13 cellular contexts compared by ENCODE assay signal in genomic region chr5:178237431-178238312, GRCh38. TPM values are rescaled to one million over a fixed set of nuclear protein-coding genes. Genes with fewer than 3 reads are reported as not detected.
DNase-seq lines count a peak whose midpoint lies in the region; ATAC-seq and TF ChIP-seq lines count a peak whose summit lies in the region.
"Had no signal": no experiment of that assay in that cellular context is flagged by ENCODE, and none has a peak within 500 bp of the region (broad histone marks: within the 10 kb centered on the region; RNA-seq: fewer than 3 reads in every experiment).

No MANE protein-coding gene starts in this region.

- ATAC-seq in gastroesophageal sphincter = no peak

- no peaks in the 10 kb centered on the region for H3K9me3 Mint-ChIP-seq in CD8-positive, alpha-beta memory T cell
- H3K9me3 Mint-ChIP-seq: endodermal cell had no signal

- peaks cover 62% of the 10 kb centered on the region for H3K4me1 ChIP-seq in CD8-positive, alpha-beta memory T cell (ENCODE audit: insufficient read depth, low read length)
- H3K4me1 ChIP-seq in colonic mucosa (peaks cover 22% of the 10 kb centered on the region), neutrophil (ENCODE audit: control insufficient read depth in 1 of 2, insufficient read depth in 1 of 2, low read depth in 1 of 2, low read length in 1 of 2) (peaks cover 77 to 89% of the 10 kb centered on the region in 2 experiments), gastroesophageal sphincter (peaks cover 0 to 49% (median 3%) of the 10 kb centered on the region in 3 donors)

- TF ChIP-seq POLR2A in gastroesophageal sphincter (IDR thresholded peaks at IDR 0.05) = no peak

- H3K4me1 Mint-ChIP-seq in CD8-positive, alpha-beta memory T cell = peaks cover 57 to 85% (median 63%) of the 10 kb centered on the region in 3 donors

- TF ChIP-seq EP300 in gastroesophageal sphincter (IDR thresholded peaks at IDR 0.05) = no peak

- peak overlapping the region; percentile 27 for H3K27ac ChIP-seq in CD8-positive, alpha-beta memory T cell (ENCODE audit: low read depth, low read length)
- H3K27ac ChIP-seq in colonic mucosa (peak overlapping the region; percentile 28), neutrophil (peak overlapping the region; percentile 92), gastroesophageal sphincter (no peak overlapping the region)

- no peaks in the 10 kb centered on the region for H3K9me3 ChIP-seq in CD8-positive, alpha-beta memory T cell (ENCODE audit: low read length)
- no peaks in the 10 kb centered on the region for H3K9me3 ChIP-seq in colonic mucosa
- H3K9me3 ChIP-seq in neutrophil = no peaks in the 10 kb centered on the region
- no peaks in the 10 kb centered on the region for H3K9me3 ChIP-seq in gastroesophageal sphincter

- H3K36me3 Mint-ChIP-seq in CD8-positive, alpha-beta memory T cell = no peaks in the 10 kb centered on the region

- H3K27me3 ChIP-seq in CD8-positive, alpha-beta memory T cell (ENCODE audit: insufficient read depth, low read length, poor library complexity, severe bottlenecking) = no peaks in the 10 kb centered on the region
- no peaks in the 10 kb centered on the region for H3K27me3 ChIP-seq in colonic mucosa
- no peaks in the 10 kb centered on the region for H3K27me3 ChIP-seq in neutrophil
- no peaks in the 10 kb centered on the region for H3K27me3 ChIP-seq in gastroesophageal sphincter

- H3K9ac ChIP-seq in colonic mucosa (ENCODE audit: low read depth in 2 of 2, low read length in 2 of 2) = peak overlapping the region in 1 of 2 donors; percentile 43

- H3K27ac Mint-ChIP-seq in CD8-positive, alpha-beta memory T cell = peak overlapping the region; percentile 71 to 98 (median 92)
- H3K27ac Mint-ChIP-seq: endodermal cell had no signal

- no peak overlapping the region for H3K4me3 ChIP-seq in CD8-positive, alpha-beta memory T cell (ENCODE audit: low read length)
- H3K4me3 ChIP-seq in colonic mucosa (no peak overlapping the region), neutrophil (ENCODE audit: low read depth in 1 of 2, low read length in 1 of 2) (peak overlapping the region in 1 of 2 experiments; percentile 31), gastroesophageal sphincter (no peak overlapping the region)

- CTCF ChIA-PET in CD8-positive, alpha-beta memory T cell (lab: Charles Lee) = no interaction called here

- intact Hi-C loops in colonic mucosa (cut with DNase I) = no loop called here

- peak overlapping the region in 5 of 7 donors; percentile 37 to 71 (median 51) for H3K4me3 Mint-ChIP-seq in CD8-positive, alpha-beta memory T cell
- H3K4me3 Mint-ChIP-seq: endodermal cell had no signal

- 58 to 72% methylated on average over 3 of the region's 13 CpGs for whole genome bisulfite sequencing in gastroesophageal sphincter (ENCODE audit: low coverage in 1 of 2), 2 donors

- DNase-seq in CD8-positive, alpha-beta memory T cell = no peak
- DNase-seq in MV-4-11 (lab: John Stamatoyannopoulos, UW) (peak; percentile 55), colonic mucosa (peak; percentile 73), islet precursor cell (no peak), inferior parietal cortex (ENCODE audit: extremely low spot score) (no peak), hippocampal formation (lab: John Stamatoyannopoulos, UW) (no peak)
- DNase-seq: endodermal cell, NCI-H1092, NCI-H774 had no signal

- no peaks in the 10 kb centered on the region for H3K36me3 ChIP-seq in CD8-positive, alpha-beta memory T cell (ENCODE audit: insufficient read depth, low read length)
- H3K36me3 ChIP-seq in colonic mucosa = no peaks in the 10 kb centered on the region
- H3K36me3 ChIP-seq in neutrophil = no peaks in the 10 kb centered on the region
- H3K36me3 ChIP-seq in gastroesophageal sphincter = no peaks in the 10 kb centered on the region

- no peak for TF ChIP-seq CTCF in colonic mucosa (IDR thresholded peaks at IDR 0.05)
- no peak for TF ChIP-seq CTCF in neutrophil (IDR thresholded peaks at IDR 0.05)
- TF ChIP-seq CTCF in gastroesophageal sphincter (IDR thresholded peaks at IDR 0.05) = no peak

- H3K27me3 Mint-ChIP-seq in CD8-positive, alpha-beta memory T cell = no peaks in the 10 kb centered on the region

- POLR2A ChIA-PET in CD8-positive, alpha-beta memory T cell (lab: Charles Lee) = interaction anchor here (0.5 kb wide), 1 partner anchor 1417 kb away, joined by 3 read pairs; no protein-coding TSS in a partner anchor

RNA-seq across cellular contexts. Expression of gene PHYKPL, which starts 5.1 kb away (rescaled TPM):
- total RNA-seq in CD8-positive, alpha-beta memory T cell = 10 to 100 TPM; 57.8 to 61.1 TPM
- 41.6 TPM for polyA plus RNA-seq in CD8-positive, alpha-beta memory T cell
- total RNA-seq in colonic mucosa (100 to 1,000 TPM; 101 to 159 TPM), gastroesophageal sphincter (10 to 100 TPM; 37.3 to 51.2 (median 41.6) TPM)

RNA-seq across cellular contexts. Expression of gene HNRNPAB, which starts 33.3 kb away (rescaled TPM):
- total RNA-seq in CD8-positive, alpha-beta memory T cell = 100 to 1,000 TPM; 672 to 673 TPM
- polyA plus RNA-seq in CD8-positive, alpha-beta memory T cell = 80.5 TPM
- 100 to 1,000 TPM; 286 to 385 TPM for total RNA-seq in colonic mucosa
- 100 to 1,000 TPM in 2 of 4 donors, 10 to 100 TPM in 2; 79.9 to 140 (median 106) TPM for total RNA-seq in gastroesophageal sphincter

RNA-seq across cellular contexts. Expression of gene GMCL2, which starts 50.5 kb away (rescaled TPM):
- not detected for total RNA-seq in CD8-positive, alpha-beta memory T cell
- polyA plus RNA-seq in CD8-positive, alpha-beta memory T cell = not detected
- total RNA-seq in colonic mucosa (not detected), gastroesophageal sphincter (not detected)
- total RNA-seq: endodermal cell; H7; T-helper 2 cell treated with Interferon-gamma antibody and Interleukin-4, amounts not matched to agents 100 ng/mL and 5 ng/mL, for 36 hours had no signal

Comparison
In these comparisons a context has a peak if more than half of its experiments do, and no peak if none do; other contexts are left out.
1. DNase-seq: peak in MV-4-11 (single experiment) and colonic mucosa (single experiment); none in CD8-positive, alpha-beta memory T cell (0 of 5), islet precursor cell (single experiment), inferior parietal cortex (single experiment) and hippocampal formation (0 of 2).
2. H3K27ac ChIP-seq: peak in CD8-positive, alpha-beta memory T cell (single experiment), colonic mucosa (single experiment) and neutrophil (single experiment); none in gastroesophageal sphincter (0 of 4).